Comparison of ENCODE assay signal across 8 cellular contexts in genomic region chr12:56836800-56837663, GRCh38.
DNase-seq lines count a peak whose midpoint lies in the region; TF ChIP-seq lines count a peak whose summit lies in the region.

No MANE protein-coding gene starts in this region.

- H3K79me2 ChIP-seq in Karpas-422 (ENCODE audit: low read length) = no peaks in the 10 kb centered on the region

- intact Hi-C loops in ascending aorta (cut with DNase I) = no loop called here

- no peaks in the 10 kb centered on the region for H3K27me3 ChIP-seq in BLaER1 treated with 17β-estradiol and CSF1 and Interleukin-3, amounts not matched to agents 10 nM and 100 nM
- H3K27me3 ChIP-seq in Karpas-422 (ENCODE audit: low read length) = no peaks in the 10 kb centered on the region
- H3K27me3 ChIP-seq in ascending aorta = no peaks in the 10 kb centered on the region

- no peaks in the 10 kb centered on the region for H3K9me3 ChIP-seq in BLaER1 treated with 17β-estradiol and CSF1 and Interleukin-3, amounts not matched to agents 10 nM and 100 nM (replicated peaks in 1 of 11)
- H3K9me3 ChIP-seq in Karpas-422 (ENCODE audit: low read length) = no peaks in the 10 kb centered on the region
- no peaks in the 10 kb centered on the region for H3K9me3 ChIP-seq in ascending aorta

- peak overlapping the region in 5 of 11 experiments; percentile 21 to 52 (median 39); a peak in 10 of 22 replicates for H3K27ac ChIP-seq in BLaER1 treated with 17β-estradiol and CSF1 and Interleukin-3, amounts not matched to agents 10 nM and 100 nM
- H3K27ac ChIP-seq in Karpas-422 (ENCODE audit: low read length) (no peak overlapping the region), ascending aorta (no peak overlapping the region)

- H3K9me2 ChIP-seq in Karpas-422 (replicated peaks; ENCODE audit: insufficient read depth, low read length) = no peaks in the 10 kb centered on the region

- peak; percentile 61 for DNase-seq in Karpas-422
- DNase-seq in activated T-cell treated with anti-CD3 and anti-CD28 coated beads for 4 hours = peak; percentile 28
- peak; percentile 15 to 65 for DNase-seq in lung microvascular endothelial cell (ENCODE audit: low read depth in 2 of 2)
- no peak for DNase-seq in NCI-H526 (lab: John Stamatoyannopoulos, UW)
- no peak for DNase-seq in GM19238 (ENCODE audit: insufficient read length, low spot score)
- DNase-seq in middle frontal gyrus (ENCODE audit: extremely low spot score, low spot score) = no peak
- no peak for DNase-seq in ascending aorta (ENCODE audit: low spot score in 2 of 2)

- peaks cover 14 to 26% (median 24%) of the 10 kb centered on the region in 10 experiments for H3K4me1 ChIP-seq in BLaER1 treated with 17β-estradiol and CSF1 and Interleukin-3, amounts not matched to agents 10 nM and 100 nM
- H3K4me1 ChIP-seq in Karpas-422 (ENCODE audit: low read length) = peaks cover 12% of the 10 kb centered on the region
- H3K4me1 ChIP-seq in ascending aorta = peaks cover 0 to 10% of the 10 kb centered on the region in 2 donors

- peak overlapping the region; percentile 21 to 85 (median 66) for H3K4me2 ChIP-seq in BLaER1 treated with 17β-estradiol and CSF1 and Interleukin-3, amounts not matched to agents 10 nM and 100 nM
- H3K4me2 ChIP-seq in Karpas-422 (ENCODE audit: low read depth, low read length, poor library complexity, severe bottlenecking) = peak overlapping the region; percentile 35

- TF ChIP-seq CTCF in ascending aorta (IDR thresholded peaks at IDR 0.05) = no peak

- H3K36me3 ChIP-seq in BLaER1 treated with 17β-estradiol and CSF1 and Interleukin-3, amounts not matched to agents 10 nM and 100 nM = no peaks in the 10 kb centered on the region
- H3K36me3 ChIP-seq in Karpas-422 (ENCODE audit: insufficient read depth, low read length) (no peaks in the 10 kb centered on the region), ascending aorta (no peaks in the 10 kb centered on the region)

- H3K9ac ChIP-seq in BLaER1 treated with 17β-estradiol and CSF1 and Interleukin-3, amounts not matched to agents 10 nM and 100 nM = 0 out of 22 replicates have a peak overlapping the region, but pooled peaks of 2 of the 11 experiments have one; percentile 2 to 19
- no peak overlapping the region for H3K9ac ChIP-seq in Karpas-422 (ENCODE audit: low read length)

- no peaks in the 10 kb centered on the region for H4K20me1 ChIP-seq in BLaER1 treated with 17β-estradiol and CSF1 and Interleukin-3, amounts not matched to agents 10 nM and 100 nM
- H4K20me1 ChIP-seq in Karpas-422 (ENCODE audit: insufficient read depth, low read depth, low read length) = no peaks in the 10 kb centered on the region

- peak overlapping the region in 1 of 10 experiments; percentile 18; a peak in 1 of 20 replicates for H3K4me3 ChIP-seq in BLaER1 treated with 17β-estradiol and CSF1 and Interleukin-3, amounts not matched to agents 10 nM and 100 nM
- H3K4me3 ChIP-seq in Karpas-422 (ENCODE audit: low read length) (no peak overlapping the region), ascending aorta (no peak overlapping the region)

- H2AFZ ChIP-seq in Karpas-422 (ENCODE audit: low read length) = peak overlapping the region; percentile 65; the same call in 1 of the 2 replicates

Comparison
In these comparisons a context has a peak if more than half of its experiments do, and no peak if none do; other contexts are left out.
1. DNase-seq: peak in Karpas-422 (single experiment), activated T-cell treated with anti-CD3 and anti-CD28 coated beads for 4 hours (single experiment) and lung microvascular endothelial cell (2 of 2); none in NCI-H526 (0 of 2), GM19238 (single experiment), middle frontal gyrus (single experiment) and ascending aorta (0 of 2).